Comparison of ENCODE assay signal across 25 cellular contexts in the genomic region with DNA sequence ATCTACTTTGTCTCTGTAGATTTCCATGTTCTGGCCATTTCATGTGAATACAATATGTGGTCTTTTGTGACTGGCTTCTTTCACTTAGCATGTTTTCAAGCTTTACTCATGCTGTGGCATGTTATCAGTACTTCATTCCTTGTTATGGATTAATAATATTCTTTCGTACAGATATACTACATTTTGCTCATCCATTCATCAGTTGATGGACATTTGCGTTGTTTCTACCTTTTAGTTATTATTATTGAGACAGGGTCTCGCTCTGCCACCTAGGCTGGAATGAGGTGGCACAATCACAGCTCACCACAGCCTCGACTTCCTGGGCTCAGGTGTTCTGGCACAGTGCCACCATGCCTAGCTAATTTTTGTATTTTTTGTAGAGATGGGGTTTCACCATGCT.
"Had no signal": no experiment of that assay in that cellular context is flagged by ENCODE, and none has a peak within 500 bp of the region (broad histone marks: within the 10 kb centered on the region; RNA-seq: fewer than 3 reads in every experiment).

No MANE protein-coding gene starts in this region.

- H3K27me3 Mint-ChIP-seq: dendritic cell treated with granulocyte-macrophage colony-stimulating factor and Interleukin-4, amounts not matched to agents 40 ng/mL and 50 ng/mL, for 4 days; naive B cell; natural killer cell treated with Interleukin-12 subunit alpha and Interleukin-12 subunit beta and Interleukin-15 and Interleukin-18, amount 100 ng/mL, for 72 hours; progenitor cell of endocrine pancreas; type B pancreatic cell had no signal

- H3K36me3 Mint-ChIP-seq: naive B cell had no signal

- H3K9me3 ChIP-seq: colonic mucosa, esophagus muscularis mucosa, gastroesophageal sphincter, heart left ventricle, mucosa of descending colon, neutrophil, right atrium auricular region, sigmoid colon, testis, tibial artery had no signal

- ATAC-seq: foreskin keratinocyte; gastroesophageal sphincter; heart left ventricle; mucosa of descending colon; stimulated activated effector memory CD8-positive, alpha-beta T cell treated with anti-CD3 and anti-CD28 coated beads, Interleukin-12 subunit alpha, Interleukin-12 subunit beta, amount 100 ng/mL, for 72 hours had no signal

- H3K27ac Mint-ChIP-seq: dendritic cell treated with granulocyte-macrophage colony-stimulating factor and Interleukin-4, amounts not matched to agents 40 ng/mL and 50 ng/mL, for 4 days; mesothelial cell of epicardium; naive B cell; natural killer cell treated with Interleukin-12 subunit alpha and Interleukin-12 subunit beta and Interleukin-15 and Interleukin-18, amount 100 ng/mL, for 72 hours; progenitor cell of endocrine pancreas; stimulated activated effector memory CD8-positive, alpha-beta T cell treated with anti-CD3 and anti-CD28 coated beads, Interleukin-12 subunit alpha, Interleukin-12 subunit beta, amount 100 ng/mL, for 72 hours; type B pancreatic cell had no signal

- H3K9me3 Mint-ChIP-seq: dendritic cell treated with granulocyte-macrophage colony-stimulating factor and Interleukin-4, amounts not matched to agents 40 ng/mL and 50 ng/mL, for 4 days; mesothelial cell of epicardium; naive B cell; natural killer cell treated with Interleukin-12 subunit alpha and Interleukin-12 subunit beta and Interleukin-15 and Interleukin-18, amount 100 ng/mL, for 72 hours; stimulated activated effector memory CD8-positive, alpha-beta T cell treated with anti-CD3 and anti-CD28 coated beads, Interleukin-12 subunit alpha, Interleukin-12 subunit beta, amount 100 ng/mL, for 72 hours; type B pancreatic cell had no signal

- DNase-seq: colonic mucosa; effector CD8-positive, alpha-beta T cell; foreskin keratinocyte; heart left ventricle; kidney; mesenchymal stem cell; mucosa of descending colon; naive B cell; sigmoid colon; stimulated activated CD4-positive, alpha-beta T cell treated with anti-CD3 and anti-CD28 coated beads, Interleukin-2, amount 100 ng/mL, for 24 hours; stimulated activated CD4-positive, alpha-beta T cell treated with anti-CD3 and anti-CD28 coated beads, Interleukin-4, amount 100 ng/mL, for 24 hours; stimulated activated naive CD4-positive, alpha-beta T cell treated with Interleukin-2 at 50 U/mL for 16 hours; testis; tibial artery had no signal

- H3K4me1 Mint-ChIP-seq: mesothelial cell of epicardium; naive B cell; neural crest cell; stimulated activated effector memory CD8-positive, alpha-beta T cell treated with anti-CD3 and anti-CD28 coated beads, Interleukin-12 subunit alpha, Interleukin-12 subunit beta, amount 100 ng/mL, for 72 hours had no signal

- H3K4me3 Mint-ChIP-seq: dendritic cell treated with granulocyte-macrophage colony-stimulating factor and Interleukin-4, amounts not matched to agents 40 ng/mL and 50 ng/mL, for 4 days; mesothelial cell of epicardium; naive B cell; natural killer cell treated with Interleukin-12 subunit alpha and Interleukin-12 subunit beta and Interleukin-15 and Interleukin-18, amount 100 ng/mL, for 72 hours; stimulated activated effector memory CD8-positive, alpha-beta T cell treated with anti-CD3 and anti-CD28 coated beads, Interleukin-12 subunit alpha, Interleukin-12 subunit beta, amount 100 ng/mL, for 72 hours; type B pancreatic cell had no signal
